ENCODE assay signal across 19 cellular contexts in the genomic region with DNA sequence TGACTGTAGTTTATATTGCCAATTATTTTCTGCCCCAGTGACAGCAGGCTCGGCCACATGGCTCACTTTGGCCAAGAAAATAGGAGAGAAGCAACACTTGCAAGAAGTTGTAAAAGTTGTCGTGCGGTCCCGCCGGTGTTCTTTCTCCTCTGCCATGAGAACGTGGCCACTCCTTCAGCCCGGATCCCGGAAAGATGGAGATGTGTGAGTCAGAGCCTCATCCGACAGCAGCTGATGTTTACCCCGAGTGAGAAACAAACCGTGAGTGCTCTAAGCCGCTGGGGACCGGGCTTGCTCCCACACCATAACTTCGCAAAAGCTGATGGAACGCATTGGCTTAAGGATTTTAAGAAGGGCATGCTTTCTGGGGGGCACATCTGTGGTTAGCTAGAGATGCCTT.
DNase-seq lines count a peak whose midpoint lies in the region; ATAC-seq, FAIRE-seq and TF ChIP-seq lines count a peak whose summit lies in the region.
"Had no signal": no experiment of that assay in that cellular context is flagged by ENCODE, and none has a peak within 500 bp of the region (broad histone marks: within the 10 kb centered on the region; RNA-seq: fewer than 3 reads in every experiment).

No MANE protein-coding gene starts in this region.

- intact Hi-C loops in natural killer cell (cut with micrococcal nuclease), result no loop called here
- intact Hi-C loops in activated CD4-positive, alpha-beta T cell treated with anti-CD3 and anti-CD28 coated beads, Interleukin-2, amount 10 ng/mL, durations not matched to agents 24 days and 14 days (cut with micrococcal nuclease), result no loop called here

- DNase-seq in A549 (ENCODE audit: low read depth in 1 of 2, low spot score in 1 of 2), result peak; percentile 16 to 24
- peak; percentile 11 for DNase-seq in EL
- peak; percentile 2 for DNase-seq in foreskin melanocyte
- no peak for DNase-seq in natural killer cell
- DNase-seq in activated CD4-positive, alpha-beta T cell treated with anti-CD3 and anti-CD28 coated beads, Interleukin-2, amount 10 ng/mL, durations not matched to agents 24 days and 14 days, result no peak
- no peak for DNase-seq in NK-92 treated with Interleukin-12 subunit alpha and Interleukin-12 subunit beta, amount 100 ng/mL, for 24 hours (lab: John Stamatoyannopoulos, UW)
- no peak for DNase-seq in upper lobe of left lung
- DNase-seq: activated naive CD4-positive, alpha-beta T cell; KG1; kidney glomerular epithelial cell; NCI-H1105 treated with DMSO at 0.1 percent for 48 hours; NCI-H2171; sigmoid colon; substantia nigra had no signal

- no peak overlapping the region for H3K27ac Mint-ChIP-seq in natural killer cell
- H3K27ac Mint-ChIP-seq in activated CD4-positive, alpha-beta T cell treated with anti-CD3 and anti-CD28 coated beads, Interleukin-2, amount 10 ng/mL, durations not matched to agents 24 days and 14 days, result no peak overlapping the region
- H3K27ac Mint-ChIP-seq: dendritic cell treated with granulocyte-macrophage colony-stimulating factor and Interleukin-4, amounts not matched to agents 40 ng/mL and 50 ng/mL, for 4 days had no signal

- TF ChIP-seq EP300 in A549 (IDR thresholded peaks at IDR 0.05) (no peak), upper lobe of left lung (IDR thresholded peaks at IDR 0.05) (no peak)

- POLR2A ChIA-PET in A549 (lab: Yijun Ruan, JAX), result no interaction called here

- WGBS in A549 (ENCODE audit: missing lambda C conversion rate), result 5% methylated on average over 15 of the region's 15 CpGs
- WGBS in upper lobe of left lung, 2 donors, result 54 to 55% methylated on average over 15 of the region's 15 CpGs

- no peaks in the 10 kb centered on the region for H3K36me3 Mint-ChIP-seq in natural killer cell
- no peaks in the 10 kb centered on the region for H3K36me3 Mint-ChIP-seq in activated CD4-positive, alpha-beta T cell treated with anti-CD3 and anti-CD28 coated beads, Interleukin-2, amount 10 ng/mL, durations not matched to agents 24 days and 14 days (ENCODE audit: low read depth)

- H3K4me2 ChIP-seq in A549, result peak overlapping the region; percentile 37; the same call in 2 of the 3 replicates

- H3K27me3 ChIP-seq in upper lobe of left lung, result no peaks in the 10 kb centered on the region

- TF ChIP-seq CTCF in A549 (IDR thresholded peaks at IDR 0.05) (no peak), natural killer cell (IDR thresholded peaks at IDR 0.05) (no peak), upper lobe of left lung (IDR thresholded peaks at IDR 0.05) (no peak)

- no peak for TF ChIP-seq POLR2A in A549 (IDR thresholded peaks at IDR 0.05; ENCODE audit: low read length)
- no peak for TF ChIP-seq POLR2A in upper lobe of left lung (IDR thresholded peaks at IDR 0.05)

- TF ChIP-seq RAD21 in A549 (conservative IDR thresholded peaks at IDR 0.05 in 1 of 2, IDR thresholded peaks at IDR 0.05 in 1 of 2), result no peak

- H3K27me3 Mint-ChIP-seq in natural killer cell (ENCODE audit: low read depth in 2 of 2), result peaks cover 6 to 21% of the 10 kb centered on the region in 2 donors
- peaks cover 10% of the 10 kb centered on the region for H3K27me3 Mint-ChIP-seq in activated CD4-positive, alpha-beta T cell treated with anti-CD3 and anti-CD28 coated beads, Interleukin-2, amount 10 ng/mL, durations not matched to agents 24 days and 14 days

- H3K4me1 ChIP-seq in A549 (0 out of 3 replicates have a peak, but pooled peaks cover 4% of the 10 kb centered on the region), upper lobe of left lung (no peaks in the 10 kb centered on the region)
- H3K4me1 ChIP-seq: esophagus muscularis mucosa, sigmoid colon had no signal

- no peaks in the 10 kb centered on the region for H3K36me3 ChIP-seq in upper lobe of left lung
- H3K36me3 ChIP-seq: esophagus muscularis mucosa, neutrophil, sigmoid colon had no signal

- H3K4me1 Mint-ChIP-seq in natural killer cell, result no peaks in the 10 kb centered on the region
- peaks cover under 1% of the 10 kb centered on the region for H3K4me1 Mint-ChIP-seq in activated CD4-positive, alpha-beta T cell treated with anti-CD3 and anti-CD28 coated beads, Interleukin-2, amount 10 ng/mL, durations not matched to agents 24 days and 14 days

- H3K4me3 ChIP-seq in A549 (no peak overlapping the region), upper lobe of left lung (no peak overlapping the region)
- H3K4me3 ChIP-seq: esophagus muscularis mucosa, sigmoid colon had no signal

- H3K4me3 Mint-ChIP-seq in natural killer cell, result no peak overlapping the region
- H3K4me3 Mint-ChIP-seq in activated CD4-positive, alpha-beta T cell treated with anti-CD3 and anti-CD28 coated beads, Interleukin-2, amount 10 ng/mL, durations not matched to agents 24 days and 14 days, result no peak overlapping the region
- H3K4me3 Mint-ChIP-seq: dendritic cell treated with granulocyte-macrophage colony-stimulating factor and Interleukin-4, amounts not matched to agents 40 ng/mL and 50 ng/mL, for 4 days had no signal

- no peaks in the 10 kb centered on the region for H3K9me3 Mint-ChIP-seq in natural killer cell
- peaks cover under 1% of the 10 kb centered on the region for H3K9me3 Mint-ChIP-seq in activated CD4-positive, alpha-beta T cell treated with anti-CD3 and anti-CD28 coated beads, Interleukin-2, amount 10 ng/mL, durations not matched to agents 24 days and 14 days
- H3K9me3 Mint-ChIP-seq: dendritic cell treated with granulocyte-macrophage colony-stimulating factor and Interleukin-4, amounts not matched to agents 40 ng/mL and 50 ng/mL, for 4 days had no signal

- H3K27ac ChIP-seq in A549, result no peak overlapping the region
- H3K27ac ChIP-seq in upper lobe of left lung, result no peak overlapping the region
- H3K27ac ChIP-seq: esophagus muscularis mucosa, neutrophil, sigmoid colon had no signal

- H3K9me3 ChIP-seq in A549, result no peaks in the 10 kb centered on the region
- H3K9me3 ChIP-seq in upper lobe of left lung, result no peaks in the 10 kb centered on the region
- H3K9me3 ChIP-seq: esophagus muscularis mucosa, neutrophil, sigmoid colon had no signal

- ATAC-seq in A549 (peak; percentile 65 to 72; a peak in 5 of 6 replicates), natural killer cell (no peak), upper lobe of left lung (ENCODE audit: low FRiP score in 2 of 2) (no peak)

- no peak for FAIRE-seq in A549 (lab: Jason Lieb, UNC)
- FAIRE-seq: GM18507 had no signal

- CTCF ChIA-PET in A549 (lab: Yijun Ruan, JAX), result interaction anchor here (1.2 kb wide), 1 partner anchor 10 kb away, joined by 3 read pairs; no protein-coding TSS in a partner anchor

TF ChIP-seq in A549, 52 proteins besides CTCF, POLR2A, EP300 and RAD21:
- TF ChIP-seq, protein P1, sequence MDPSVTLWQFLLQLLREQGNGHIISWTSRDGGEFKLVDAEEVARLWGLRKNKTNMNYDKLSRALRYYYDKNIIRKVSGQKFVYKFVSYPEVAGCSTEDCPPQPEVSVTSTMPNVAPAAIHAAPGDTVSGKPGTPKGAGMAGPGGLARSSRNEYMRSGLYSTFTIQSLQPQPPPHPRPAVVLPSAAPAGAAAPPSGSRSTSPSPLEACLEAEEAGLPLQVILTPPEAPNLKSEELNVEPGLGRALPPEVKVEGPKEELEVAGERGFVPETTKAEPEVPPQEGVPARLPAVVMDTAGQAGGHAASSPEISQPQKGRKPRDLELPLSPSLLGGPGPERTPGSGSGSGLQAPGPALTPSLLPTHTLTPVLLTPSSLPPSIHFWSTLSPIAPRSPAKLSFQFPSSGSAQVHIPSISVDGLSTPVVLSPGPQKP (IDR thresholded peaks at IDR 0.05; ENCODE audit: low read depth, low read length), result no peak
- TF ChIP-seq ESRRA (IDR thresholded peaks at IDR 0.05; ENCODE audit: borderline replicate concordance, low read length), result no peak

TF ChIP-seq in PFSK-1, 5 proteins besides CTCF, POLR2A, EP300 and RAD21:
- 0 out of 2 replicates have a peak, but pooled peaks have one; percentile 35 for TF ChIP-seq SIN3A (IDR thresholded peaks at IDR 0.05; ENCODE audit: borderline replicate concordance, insufficient read depth, low read length)
- TF ChIP-seq FOXP2 (optimal IDR thresholded peaks at IDR 0.05; ENCODE audit: borderline replicate concordance, extremely low read depth, extremely low read length, insufficient read depth), result peak; percentile 86
- TF ChIP-seq, protein P2, sequence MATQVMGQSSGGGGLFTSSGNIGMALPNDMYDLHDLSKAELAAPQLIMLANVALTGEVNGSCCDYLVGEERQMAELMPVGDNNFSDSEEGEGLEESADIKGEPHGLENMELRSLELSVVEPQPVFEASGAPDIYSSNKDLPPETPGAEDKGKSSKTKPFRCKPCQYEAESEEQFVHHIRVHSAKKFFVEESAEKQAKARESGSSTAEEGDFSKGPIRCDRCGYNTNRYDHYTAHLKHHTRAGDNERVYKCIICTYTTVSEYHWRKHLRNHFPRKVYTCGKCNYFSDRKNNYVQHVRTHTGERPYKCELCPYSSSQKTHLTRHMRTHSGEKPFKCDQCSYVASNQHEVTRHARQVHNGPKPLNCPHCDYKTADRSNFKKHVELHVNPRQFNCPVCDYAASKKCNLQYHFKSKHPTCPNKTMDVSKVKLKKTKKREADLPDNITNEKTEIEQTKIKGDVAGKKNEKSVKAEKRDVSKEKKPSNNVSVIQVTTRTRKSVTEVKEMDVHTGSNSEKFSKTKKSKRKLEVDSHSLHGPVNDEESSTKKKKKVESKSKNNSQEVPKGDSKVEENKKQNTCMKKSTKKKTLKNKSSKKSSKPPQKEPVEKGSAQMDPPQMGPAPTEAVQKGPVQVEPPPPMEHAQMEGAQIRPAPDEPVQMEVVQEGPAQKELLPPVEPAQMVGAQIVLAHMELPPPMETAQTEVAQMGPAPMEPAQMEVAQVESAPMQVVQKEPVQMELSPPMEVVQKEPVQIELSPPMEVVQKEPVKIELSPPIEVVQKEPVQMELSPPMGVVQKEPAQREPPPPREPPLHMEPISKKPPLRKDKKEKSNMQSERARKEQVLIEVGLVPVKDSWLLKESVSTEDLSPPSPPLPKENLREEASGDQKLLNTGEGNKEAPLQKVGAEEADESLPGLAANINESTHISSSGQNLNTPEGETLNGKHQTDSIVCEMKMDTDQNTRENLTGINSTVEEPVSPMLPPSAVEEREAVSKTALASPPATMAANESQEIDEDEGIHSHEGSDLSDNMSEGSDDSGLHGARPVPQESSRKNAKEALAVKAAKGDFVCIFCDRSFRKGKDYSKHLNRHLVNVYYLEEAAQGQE (IDR thresholded peaks at IDR 0.05; ENCODE audit: insufficient read depth in 1 of 2, low read depth in 2 of 2, low read length in 2 of 2), result no peak

Comparison
In these comparisons a context has a peak if more than half of its experiments do, and no peak if none do; other contexts are left out.
1. ATAC-seq: peak in A549 (2 of 2); none in natural killer cell (0 of 3) and upper lobe of left lung (0 of 2).
2. DNase-seq: peak in A549 (2 of 2), EL (single experiment) and foreskin melanocyte (single experiment); none in natural killer cell (single experiment), activated CD4-positive, alpha-beta T cell treated with anti-CD3 and anti-CD28 coated beads, Interleukin-2, amount 10 ng/mL, durations not matched to agents 24 days and 14 days (single experiment), NK-92 treated with Interleukin-12 subunit alpha and Interleukin-12 subunit beta, amount 100 ng/mL, for 24 hours (single experiment) and upper lobe of left lung (0 of 2).